In the genomic region with DNA sequence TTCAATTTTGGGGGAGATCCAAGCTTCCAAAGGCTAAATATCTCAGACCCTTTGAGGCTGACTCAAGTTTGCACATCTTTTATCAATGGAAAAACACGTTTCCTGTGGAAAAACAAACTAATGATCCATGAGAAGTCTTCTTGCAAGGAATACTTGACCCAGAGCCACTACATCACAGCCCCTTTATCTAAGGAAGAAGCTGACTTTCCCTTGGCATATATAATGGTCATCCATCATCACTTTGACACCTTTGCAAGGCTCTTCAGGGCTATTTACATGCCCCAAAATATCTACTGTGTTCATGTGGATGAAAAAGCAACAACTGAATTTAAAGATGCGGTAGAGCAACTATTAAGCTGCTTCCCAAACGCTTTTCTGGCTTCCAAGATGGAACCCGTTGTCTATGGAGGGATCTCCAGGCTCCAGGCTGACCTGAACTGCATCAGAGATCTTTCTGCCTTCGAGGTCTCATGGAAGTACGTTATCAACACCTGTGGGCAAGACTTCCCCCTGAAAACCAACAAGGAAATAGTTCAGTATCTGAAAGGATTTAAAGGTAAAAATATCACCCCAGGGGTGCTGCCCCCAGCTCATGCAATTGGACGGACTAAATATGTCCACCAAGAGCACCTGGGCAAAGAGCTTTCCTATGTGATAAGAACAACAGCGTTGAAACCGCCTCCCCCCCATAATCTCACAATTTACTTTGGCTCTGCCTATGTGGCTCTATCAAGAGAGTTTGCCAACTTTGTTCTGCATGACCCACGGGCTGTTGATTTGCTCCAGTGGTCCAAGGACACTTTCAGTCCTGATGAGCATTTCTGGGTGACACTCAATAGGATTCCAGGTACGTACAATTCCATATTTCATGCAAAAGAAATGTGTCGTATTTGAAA, we compare ENCODE assay signal across 12 cellular contexts. TPM values are rescaled to one million over a fixed set of nuclear protein-coding genes. Genes with fewer than 3 reads are reported as not detected.
DNase-seq lines count a peak whose midpoint lies in the region; ATAC-seq and TF ChIP-seq lines count a peak whose summit lies in the region.
"Had no signal": no experiment of that assay in that cellular context is flagged by ENCODE, and none has a peak within 500 bp of the region (broad histone marks: within the 10 kb centered on the region; RNA-seq: fewer than 3 reads in every experiment).

No MANE protein-coding gene starts in this region.

- no peak overlapping the region for H3K9ac ChIP-seq in mucosa of rectum (ENCODE audit: low read depth in 1 of 2, low read length in 2 of 2)

- 34 to 49% (median 42%) methylated on average over 11 to 12 of the region's 12 CpGs for WGBS in heart left ventricle, 4 donors

- peaks cover 4% of the 10 kb centered on the region for H3K27me3 Mint-ChIP-seq in type B pancreatic cell

- peak overlapping the region in 9 of 12 donors; percentile 14 to 51 (median 44) for H3K4me3 ChIP-seq in heart left ventricle
- H3K4me3 ChIP-seq in right atrium auricular region, result peak overlapping the region in 1 of 2 donors; percentile 42
- peak overlapping the region in 58 of 59 donors; percentile 14 to 74 (median 58) for H3K4me3 ChIP-seq in dorsolateral prefrontal cortex
- peak overlapping the region; percentile 2 to 63 for H3K4me3 ChIP-seq in mucosa of rectum (ENCODE audit: low read length in 2 of 2)
- H3K4me3 ChIP-seq: mucosa of descending colon had no signal

- H3K4me1 Mint-ChIP-seq in type B pancreatic cell (ENCODE audit: unreplicated experiment), result peaks cover 50% of the 10 kb centered on the region

- H3K4me1 ChIP-seq in heart left ventricle, result peaks cover 0 to 49% (median 21%) of the 10 kb centered on the region in 12 donors
- H3K4me1 ChIP-seq in right atrium auricular region, result peaks cover 0 to 17% of the 10 kb centered on the region in 2 donors
- peaks cover 9 to 20% of the 10 kb centered on the region in 2 donors for H3K4me1 ChIP-seq in mucosa of rectum (ENCODE audit: control insufficient read depth in 2 of 2, insufficient read depth in 2 of 2, low read length in 2 of 2)
- H3K4me1 ChIP-seq: uterus had no signal

- intact Hi-C loops in heart left ventricle (cut with DNase I), result loop anchor here in 3 of 10 donors (2.0 to 5.0 kb wide), 2 partner anchors 32 to 34 kb away; a partner anchor contains a TSS
- intact Hi-C loops in dorsolateral prefrontal cortex (cut with DNase I), result loop anchor here in 1 of 2 donors (5.0 kb wide), 2 partner anchors 44 to 136 kb away; a partner anchor contains a TSS

- H3K27ac Mint-ChIP-seq in type B pancreatic cell, result peak overlapping the region; percentile 93

- ATAC-seq in heart left ventricle (no peak), HG03460 (IDR thresholded peaks at IDR 0.05; ENCODE audit: unreplicated experiment) (no peak), GM21515 (IDR thresholded peaks at IDR 0.05; ENCODE audit: unreplicated experiment) (no peak), GM18870 (IDR thresholded peaks at IDR 0.05; ENCODE audit: unreplicated experiment) (no peak)

- TF ChIP-seq POLR2A in heart left ventricle (IDR thresholded peaks at IDR 0.05), result no peak

- DNase-seq in heart left ventricle, result no peak
- no peak for DNase-seq in right atrium auricular region (ENCODE audit: low spot score)
- DNase-seq in dorsolateral prefrontal cortex, result no peak
- no peak for DNase-seq in type B pancreatic cell (ENCODE audit: extremely low spot score, unreplicated experiment)
- DNase-seq: activated CD4-positive, alpha-beta T cell treated with anti-CD3 and anti-CD28 coated beads, Interleukin-2, amount 50 U/mL, for 1 hour; amniotic stem cell had no signal

- no peaks in the 10 kb centered on the region for H3K36me3 ChIP-seq in heart left ventricle
- no peaks in the 10 kb centered on the region for H3K36me3 ChIP-seq in right atrium auricular region
- no peaks in the 10 kb centered on the region for H3K36me3 ChIP-seq in mucosa of rectum (ENCODE audit: control insufficient read depth in 2 of 2, insufficient read depth in 2 of 2, low read length in 2 of 2)
- H3K36me3 ChIP-seq: uterus had no signal

- peaks cover 0 to 6% (median 0%) of the 10 kb centered on the region in 9 donors for H3K27me3 ChIP-seq in heart left ventricle
- no peaks in the 10 kb centered on the region for H3K27me3 ChIP-seq in right atrium auricular region
- H3K27me3 ChIP-seq in dorsolateral prefrontal cortex, result peaks cover 0 to 10% (median 0%) of the 10 kb centered on the region in 45 donors
- no peaks in the 10 kb centered on the region for H3K27me3 ChIP-seq in mucosa of rectum (ENCODE audit: control insufficient read depth in 2 of 2, insufficient read depth in 2 of 2, low read length in 2 of 2)
- H3K27me3 ChIP-seq: uterus had no signal

- peak overlapping the region; percentile 94 for H3K4me3 Mint-ChIP-seq in type B pancreatic cell

- peak overlapping the region in 8 of 12 donors; percentile 71 to 83 (median 76) for H3K27ac ChIP-seq in heart left ventricle
- H3K27ac ChIP-seq in right atrium auricular region, result peak overlapping the region in 1 of 2 donors; percentile 67
- H3K27ac ChIP-seq in dorsolateral prefrontal cortex, result peak overlapping the region in 27 of 59 donors; percentile 1 to 84 (median 62)
- H3K27ac ChIP-seq in mucosa of rectum (ENCODE audit: low read depth in 2 of 2, low read length in 2 of 2), result peak overlapping the region in 1 of 2 donors; percentile 52

- H3K9me3 ChIP-seq in heart left ventricle, result no peaks in the 10 kb centered on the region
- no peaks in the 10 kb centered on the region for H3K9me3 ChIP-seq in right atrium auricular region
- H3K9me3 ChIP-seq in mucosa of rectum (ENCODE audit: control insufficient read depth in 2 of 2, low read length in 2 of 2), result no peaks in the 10 kb centered on the region
- H3K9me3 ChIP-seq: mucosa of descending colon, uterus had no signal

- H3K9me3 Mint-ChIP-seq in type B pancreatic cell, result no peaks in the 10 kb centered on the region

- TF ChIP-seq CTCF in heart left ventricle (IDR thresholded peaks at IDR 0.05) (no peak), right atrium auricular region (IDR thresholded peaks at IDR 0.05) (no peak), dorsolateral prefrontal cortex (IDR thresholded peaks at IDR 0.05 in 54 of 56, conservative IDR thresholded peaks at IDR 0.05 in 2 of 56; ENCODE audit: low read depth in 1 of 56, partially characterized antibody in 56 of 56) (no peak), type B pancreatic cell (conservative IDR thresholded peaks at IDR 0.05) (no peak)

- peaks cover 5% of the 10 kb centered on the region for H3K36me3 Mint-ChIP-seq in type B pancreatic cell

RNA-seq across cellular contexts. Expression of a gene that starts 35.6 kb away (rescaled TPM):
- total RNA-seq in heart left ventricle, result 10 to 100 TPM; 29.2 to 68.8 (median 43.1) TPM
- polyA plus RNA-seq in heart left ventricle, result 10 to 100 TPM; 15.1 to 16.3 TPM
- total RNA-seq in right atrium auricular region, result 10 to 100 TPM in 1 of 2 donors, 1 to 10 TPM in 1; 3.3 to 13.5 TPM
- 1 to 10 TPM; 1.4 to 8.0 (median 3.3) TPM for total RNA-seq in dorsolateral prefrontal cortex
- 21.2 and 21.6 TPM in 2 replicates for total RNA-seq in type B pancreatic cell (ENCODE audit: low replicate concordance)
